In genomic region chr22:50196256-50196655, GRCh38 we compare ENCODE assay signal across 1 cellular context.
TF ChIP-seq lines count a peak whose summit lies in the region.

No MANE protein-coding gene starts in this region.

TF ChIP-seq in K562, 482 proteins besides CTCF, POLR2A, EP300 and RAD21:
- peak; percentile 56 for TF ChIP-seq POLR2G (IDR thresholded peaks at IDR 0.05; ENCODE audit: low read depth, low read length)
- TF ChIP-seq, protein P1, sequence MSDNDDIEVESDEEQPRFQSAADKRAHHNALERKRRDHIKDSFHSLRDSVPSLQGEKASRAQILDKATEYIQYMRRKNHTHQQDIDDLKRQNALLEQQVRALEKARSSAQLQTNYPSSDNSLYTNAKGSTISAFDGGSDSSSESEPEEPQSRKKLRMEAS (CRISPR knock-in tag; IDR thresholded peaks at IDR 0.05), result no peak
TF ChIP-seq in K562: peak in this region for 1.
